Comparison of ENCODE assay signal across 20 cellular contexts in genomic region chr20:37573626-37574198, GRCh38. TPM values are rescaled to one million over a fixed set of nuclear protein-coding genes. Genes with fewer than 3 reads are reported as not detected.
"Had no signal": no experiment of that assay in that cellular context is flagged by ENCODE, and none has a peak within 500 bp of the region (broad histone marks: within the 10 kb centered on the region; RNA-seq: fewer than 3 reads in every experiment).

No MANE protein-coding gene starts in this region.

- H3K36me3 ChIP-seq: breast epithelium, colonic mucosa had no signal

- H3K27ac Mint-ChIP-seq: activated B cell treated with CpG ODN at 0.5 μM for 24 hours; activated CD4-positive, alpha-beta T cell treated with anti-CD3 and anti-CD28 coated beads for 36 hours; activated naive CD8-positive, alpha-beta T cell treated with anti-CD3 and anti-CD28 coated beads, Interleukin-2, amount 10 ng/mL, durations not matched to agents 7 days and 5 days; activated T-helper 2 cell treated with anti-CD3 and anti-CD28 coated beads, Interferon-gamma antibody, Interleukin-2, Interleukin-4, amounts not matched to agents 10 μg/mL and 5 μg/mL and 100 μg/mL, durations not matched to agents 14 hours and 24 hours and 36 hours; endodermal cell; naive thymus-derived CD8-positive, alpha-beta T cell; T-helper 17 cell had no signal

- H3K27me3 ChIP-seq: colonic mucosa had no signal

- H3K4me3 Mint-ChIP-seq: activated B cell treated with CpG ODN at 0.5 μM for 24 hours; activated CD4-positive, alpha-beta T cell treated with anti-CD3 and anti-CD28 coated beads for 36 hours; activated naive CD8-positive, alpha-beta T cell treated with anti-CD3 and anti-CD28 coated beads, Interleukin-2, amount 10 ng/mL, durations not matched to agents 7 days and 5 days; activated T-cell treated with anti-CD3 and anti-CD28 coated beads, Interleukin-2, amount 50 U/mL, for 4 hours; central memory CD8-positive, alpha-beta T cell; endodermal cell; naive thymus-derived CD8-positive, alpha-beta T cell; T-helper 17 cell had no signal

- H3K27ac ChIP-seq: breast epithelium, colonic mucosa had no signal

- H3K4me1 Mint-ChIP-seq: activated CD4-positive, alpha-beta T cell treated with anti-CD3 and anti-CD28 coated beads for 36 hours; activated naive CD8-positive, alpha-beta T cell treated with anti-CD3 and anti-CD28 coated beads, Interleukin-2, amount 10 ng/mL, durations not matched to agents 7 days and 5 days; central memory CD8-positive, alpha-beta T cell; endodermal cell; T-helper 17 cell had no signal

- H3K4me1 ChIP-seq: breast epithelium, colonic mucosa had no signal

- H3K4me3 ChIP-seq: breast epithelium, colonic mucosa, lung had no signal

- H3K9me3 ChIP-seq: breast epithelium, colonic mucosa had no signal

- ATAC-seq: activated CD4-positive, alpha-beta T cell treated with anti-CD3 and anti-CD28 coated beads for 36 hours; activated T-cell treated with anti-CD3 and anti-CD28 coated beads, Interleukin-2, amount 50 U/mL, for 4 hours; naive thymus-derived CD8-positive, alpha-beta T cell; T-helper 17 cell had no signal

- H3K36me3 Mint-ChIP-seq: activated naive CD8-positive, alpha-beta T cell treated with anti-CD3 and anti-CD28 coated beads, Interleukin-2, amount 10 ng/mL, durations not matched to agents 7 days and 5 days; naive thymus-derived CD8-positive, alpha-beta T cell had no signal

- FAIRE-seq: kidney had no signal

- H3K9me3 Mint-ChIP-seq: activated B cell treated with CpG ODN at 0.5 μM for 24 hours; activated naive CD8-positive, alpha-beta T cell treated with anti-CD3 and anti-CD28 coated beads, Interleukin-2, amount 10 ng/mL, durations not matched to agents 7 days and 5 days; activated T-cell treated with anti-CD3 and anti-CD28 coated beads, Interleukin-2, amount 50 U/mL, for 4 hours; activated T-helper 2 cell treated with anti-CD3 and anti-CD28 coated beads, Interferon-gamma antibody, Interleukin-2, Interleukin-4, amounts not matched to agents 10 μg/mL and 5 μg/mL and 100 μg/mL, durations not matched to agents 14 hours and 24 hours and 36 hours; central memory CD8-positive, alpha-beta T cell; endodermal cell had no signal

- DNase-seq: activated B cell treated with CpG ODN at 0.5 μM for 24 hours; activated CD4-positive, alpha-beta T cell treated with anti-CD3 and anti-CD28 coated beads for 36 hours; activated CD4-positive, alpha-beta T cell treated with anti-CD3 and anti-CD28 coated beads, Interleukin-2, amount 50 U/mL, for 4 hours; activated CD8-positive, alpha-beta memory T cell treated with anti-CD3 and anti-CD28 coated beads for 24 hours; activated CD8-positive, alpha-beta memory T cell treated with anti-CD3 and anti-CD28 coated beads, Interleukin-2, amount 50 U/mL, for 4 hours; activated naive CD4-positive, alpha-beta T cell treated with Interleukin-2 at 50 U/mL for 16 hours; activated naive CD8-positive, alpha-beta T cell treated with anti-CD3 and anti-CD28 coated beads, Interleukin-2, amount 10 ng/mL, durations not matched to agents 7 days and 5 days; activated T-cell treated with anti-CD3 and anti-CD28 coated beads, Interleukin-2, amount 50 U/mL, for 4 hours; amniotic stem cell; colonic mucosa; kidney; naive thymus-derived CD8-positive, alpha-beta T cell; stimulated activated CD4-positive, alpha-beta T cell treated with anti-CD3 and anti-CD28 coated beads, Interleukin-1b, Interleukin-23, amount 100 ng/mL, for 48 hours; SW 1271; T-helper 17 cell had no signal

RNA-seq across cellular contexts. Expression of gene NNAT, which starts 52.7 kb away (rescaled TPM):
- total RNA-seq: activated T-helper 2 cell treated with anti-CD3 and anti-CD28 coated beads, Interferon-gamma antibody, Interleukin-2, Interleukin-4, amounts not matched to agents 10 μg/mL and 5 μg/mL and 100 μg/mL, durations not matched to agents 14 hours and 24 hours and 36 hours; naive thymus-derived CD8-positive, alpha-beta T cell; T-helper 17 cell had no signal
